Comparison of ENCODE assay signal across 38 cellular contexts in the genomic region with DNA sequence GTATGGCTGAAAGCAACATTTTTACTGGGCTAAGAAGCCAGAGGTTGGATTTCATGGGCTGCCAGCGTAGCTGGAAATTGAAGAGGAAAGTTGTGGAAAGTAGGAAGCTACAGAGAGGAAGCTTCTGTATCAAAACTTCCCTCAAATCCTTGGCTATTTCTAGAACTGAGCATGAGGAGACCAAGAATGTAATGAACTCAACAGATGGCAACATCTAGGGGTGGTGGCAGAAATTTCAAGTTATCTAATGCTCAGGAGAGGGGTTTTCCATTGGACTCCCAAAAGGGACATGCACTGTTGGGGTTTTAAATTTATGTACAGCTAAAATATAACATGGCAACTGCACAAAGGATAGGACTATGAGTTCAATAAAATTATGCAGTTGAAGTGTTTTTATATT.
"Had no signal": no experiment of that assay in that cellular context is flagged by ENCODE, and none has a peak within 500 bp of the region (broad histone marks: within the 10 kb centered on the region; RNA-seq: fewer than 3 reads in every experiment).

No MANE protein-coding gene starts in this region.

- H3K27ac Mint-ChIP-seq: activated CD4-positive, alpha-beta memory T cell treated with anti-CD3 and anti-CD28 coated beads, Interleukin-2, amount 10 ng/mL, durations not matched to agents 7 days and 5 days; activated CD4-positive, alpha-beta T cell treated with anti-CD3 and anti-CD28 coated beads, Interleukin-2, amount 10 ng/mL, durations not matched to agents 7 days and 5 days; activated CD8-positive, alpha-beta memory T cell treated with anti-CD3 and anti-CD28 coated beads, Interleukin-2, amount 10 ng/mL, durations not matched to agents 7 days and 5 days; activated CD8-positive, alpha-beta T cell treated with anti-CD3 and anti-CD28 coated beads, Interleukin-2, amount 10 ng/mL, durations not matched to agents 7 days and 5 days; activated naive CD4-positive, alpha-beta T cell treated with anti-CD3 and anti-CD28 coated beads, Interleukin-2, amount 10 ng/mL, durations not matched to agents 7 days and 5 days; activated naive CD4-positive, alpha-beta T cell treated with anti-CD3 and anti-CD28 coated beads, Interleukin-2, amount 50 U/mL, for 24 hours; activated naive CD8-positive, alpha-beta T cell; activated naive CD8-positive, alpha-beta T cell treated with anti-CD3 and anti-CD28 coated beads, Interleukin-2, amount 10 ng/mL, durations not matched to agents 7 days and 5 days; activated naive CD8-positive, alpha-beta T cell treated with anti-CD3 and anti-CD28 coated beads, Interleukin-2, amount 50 U/mL, for 24 hours; activated T-cell treated with anti-CD3 and anti-CD28 coated beads, Interleukin-2, amount 50 U/mL, for 24 hours; activated T-helper 2 cell treated with anti-CD3 and anti-CD28 coated beads, Interferon-gamma antibody, Interleukin-2, Interleukin-4, amounts not matched to agents 10 μg/mL and 5 μg/mL and 100 μg/mL, durations not matched to agents 14 hours and 24 hours and 36 hours; brain; T-helper 1 cell treated with Interleukin-12 subunit alpha and Interleukin-12 subunit beta and Interleukin-4 antibody, amounts not matched to agents 30 μg/mL and 1 μg/mL, for 36 hours; T-helper 2 cell treated with Interferon-gamma antibody and Interleukin-4, amounts not matched to agents 5 μg/mL and 100 μg/mL, for 36 hours; WTC11 had no signal

- H3K36me3 Mint-ChIP-seq: activated CD8-positive, alpha-beta memory T cell treated with anti-CD3 and anti-CD28 coated beads, Interleukin-2, amount 10 ng/mL, durations not matched to agents 7 days and 5 days; activated naive CD4-positive, alpha-beta T cell treated with anti-CD3 and anti-CD28 coated beads, Interleukin-2, amount 10 ng/mL, durations not matched to agents 7 days and 5 days; activated naive CD8-positive, alpha-beta T cell; activated naive CD8-positive, alpha-beta T cell treated with anti-CD3 and anti-CD28 coated beads, Interleukin-2, amount 10 ng/mL, durations not matched to agents 7 days and 5 days; brain; WTC11 had no signal

- H3K4me3 ChIP-seq: ascending aorta, cardiac muscle cell had no signal

- H3K4me3 Mint-ChIP-seq: activated CD4-positive, alpha-beta memory T cell treated with anti-CD3 and anti-CD28 coated beads, Interleukin-2, amount 10 ng/mL, durations not matched to agents 7 days and 5 days; activated CD4-positive, alpha-beta T cell treated with anti-CD3 and anti-CD28 coated beads, Interleukin-2, amount 10 ng/mL, durations not matched to agents 7 days and 5 days; activated CD8-positive, alpha-beta memory T cell treated with anti-CD3 and anti-CD28 coated beads, Interleukin-2, amount 10 ng/mL, durations not matched to agents 7 days and 5 days; activated CD8-positive, alpha-beta T cell treated with anti-CD3 and anti-CD28 coated beads, Interleukin-2, amount 10 ng/mL, durations not matched to agents 7 days and 5 days; activated naive CD4-positive, alpha-beta T cell treated with anti-CD3 and anti-CD28 coated beads, Interleukin-2, amount 10 ng/mL, durations not matched to agents 7 days and 5 days; activated naive CD4-positive, alpha-beta T cell treated with anti-CD3 and anti-CD28 coated beads, Interleukin-2, amount 50 U/mL, for 24 hours; activated naive CD8-positive, alpha-beta T cell; activated naive CD8-positive, alpha-beta T cell treated with anti-CD3 and anti-CD28 coated beads, Interleukin-2, amount 10 ng/mL, durations not matched to agents 7 days and 5 days; activated naive CD8-positive, alpha-beta T cell treated with anti-CD3 and anti-CD28 coated beads, Interleukin-2, amount 50 U/mL, for 24 hours; activated T-cell treated with anti-CD3 and anti-CD28 coated beads, Interleukin-2, amount 50 U/mL, for 24 hours; brain; central memory CD8-positive, alpha-beta T cell; T-helper 1 cell treated with Interleukin-12 subunit alpha and Interleukin-12 subunit beta and Interleukin-4 antibody, amounts not matched to agents 30 μg/mL and 1 μg/mL, for 36 hours; T-helper 2 cell treated with Interferon-gamma antibody and Interleukin-4, amounts not matched to agents 5 μg/mL and 100 μg/mL, for 36 hours; WTC11 had no signal

- H3K27me3 ChIP-seq: ascending aorta, cardiac muscle cell had no signal

- H3K9me3 Mint-ChIP-seq: activated CD4-positive, alpha-beta memory T cell treated with anti-CD3 and anti-CD28 coated beads, Interleukin-2, amount 10 ng/mL, durations not matched to agents 7 days and 5 days; activated CD4-positive, alpha-beta T cell treated with anti-CD3 and anti-CD28 coated beads, Interleukin-2, amount 10 ng/mL, durations not matched to agents 7 days and 5 days; activated naive CD4-positive, alpha-beta T cell treated with anti-CD3 and anti-CD28 coated beads, Interleukin-2, amount 10 ng/mL, durations not matched to agents 7 days and 5 days; activated naive CD4-positive, alpha-beta T cell treated with anti-CD3 and anti-CD28 coated beads, Interleukin-2, amount 50 U/mL, for 24 hours; activated naive CD8-positive, alpha-beta T cell treated with anti-CD3 and anti-CD28 coated beads, Interleukin-2, amount 10 ng/mL, durations not matched to agents 7 days and 5 days; activated naive CD8-positive, alpha-beta T cell treated with anti-CD3 and anti-CD28 coated beads, Interleukin-2, amount 50 U/mL, for 24 hours; activated T-cell treated with anti-CD3 and anti-CD28 coated beads, Interleukin-2, amount 50 U/mL, for 24 hours; activated T-helper 2 cell treated with anti-CD3 and anti-CD28 coated beads, Interferon-gamma antibody, Interleukin-2, Interleukin-4, amounts not matched to agents 10 μg/mL and 5 μg/mL and 100 μg/mL, durations not matched to agents 14 hours and 24 hours and 36 hours; central memory CD8-positive, alpha-beta T cell; T-helper 1 cell treated with Interleukin-12 subunit alpha and Interleukin-12 subunit beta and Interleukin-4 antibody, amounts not matched to agents 30 μg/mL and 1 μg/mL, for 36 hours; T-helper 2 cell treated with Interferon-gamma antibody and Interleukin-4, amounts not matched to agents 5 μg/mL and 100 μg/mL, for 36 hours had no signal

- H3K4me1 Mint-ChIP-seq: activated CD4-positive, alpha-beta memory T cell treated with anti-CD3 and anti-CD28 coated beads, Interleukin-2, amount 10 ng/mL, durations not matched to agents 7 days and 5 days; activated CD4-positive, alpha-beta T cell treated with anti-CD3 and anti-CD28 coated beads, Interleukin-2, amount 10 ng/mL, durations not matched to agents 7 days and 5 days; activated CD8-positive, alpha-beta memory T cell treated with anti-CD3 and anti-CD28 coated beads, Interleukin-2, amount 10 ng/mL, durations not matched to agents 7 days and 5 days; activated naive CD4-positive, alpha-beta T cell treated with anti-CD3 and anti-CD28 coated beads, Interleukin-2, amount 10 ng/mL, durations not matched to agents 7 days and 5 days; activated naive CD4-positive, alpha-beta T cell treated with anti-CD3 and anti-CD28 coated beads, Interleukin-2, amount 50 U/mL, for 24 hours; activated naive CD8-positive, alpha-beta T cell treated with anti-CD3 and anti-CD28 coated beads, Interleukin-2, amount 10 ng/mL, durations not matched to agents 7 days and 5 days; brain; central memory CD8-positive, alpha-beta T cell; WTC11 had no signal

- ATAC-seq: activated CD4-positive, CD25-positive, alpha-beta regulatory T cell treated with anti-CD3 and anti-CD28 coated beads, Interleukin-2, amount 50 U/mL, for 24 hours; activated CD8-positive, alpha-beta memory T cell treated with anti-CD3 and anti-CD28 coated beads, Interleukin-2, amount 10 ng/mL, durations not matched to agents 7 days and 5 days; activated CD8-positive, alpha-beta T cell treated with anti-CD3 and anti-CD28 coated beads, Interleukin-2, amount 10 ng/mL, durations not matched to agents 7 days and 5 days; activated naive CD8-positive, alpha-beta T cell treated with anti-CD3 and anti-CD28 coated beads, Interleukin-2, amount 50 U/mL, for 24 hours; WTC11 had no signal

- H3K36me3 ChIP-seq: ascending aorta, cardiac muscle cell, WERI-Rb-1 had no signal

- H3K4me1 ChIP-seq: ascending aorta had no signal

- DNase-seq: activated CD4-positive, alpha-beta memory T cell treated with anti-CD3 and anti-CD28 coated beads, Interleukin-2, amount 10 ng/mL, durations not matched to agents 7 days and 5 days; activated CD4-positive, alpha-beta T cell treated with anti-CD3 and anti-CD28 coated beads for 1 hour; activated CD4-positive, alpha-beta T cell treated with anti-CD3 and anti-CD28 coated beads for 4 hours; activated CD4-positive, alpha-beta T cell treated with anti-CD3 and anti-CD28 coated beads, Interleukin-2, amount 10 ng/mL, durations not matched to agents 7 days and 5 days; activated CD4-positive, alpha-beta T cell treated with anti-CD3 and anti-CD28 coated beads, Interleukin-2, amount 50 U/mL, for 48 hours; activated CD4-positive, CD25-positive, alpha-beta regulatory T cell; activated CD8-positive, alpha-beta memory T cell treated with anti-CD3 and anti-CD28 coated beads for 24 hours; activated CD8-positive, alpha-beta memory T cell treated with anti-CD3 and anti-CD28 coated beads, Interleukin-2, amount 10 ng/mL, durations not matched to agents 7 days and 5 days; activated CD8-positive, alpha-beta memory T cell treated with anti-CD3 and anti-CD28 coated beads, Interleukin-2, amount 50 U/mL, for 48 hours; activated CD8-positive, alpha-beta T cell treated with anti-CD3 and anti-CD28 coated beads, Interleukin-2, amount 10 ng/mL, durations not matched to agents 7 days and 5 days; activated effector memory CD4-positive, alpha-beta T cell treated with Interleukin-2 at 50 U/mL for 16 hours; activated gamma-delta T cell; activated naive CD4-positive, alpha-beta T cell treated with anti-CD3 and anti-CD28 coated beads, Interleukin-2, amount 10 ng/mL, durations not matched to agents 7 days and 5 days; activated naive CD4-positive, alpha-beta T cell treated with Interleukin-2 at 50 U/mL for 16 hours; activated naive CD8-positive, alpha-beta T cell treated with anti-CD3 and anti-CD28 coated beads, Interleukin-2, amount 10 ng/mL, durations not matched to agents 7 days and 5 days; activated naive CD8-positive, alpha-beta T cell treated with anti-CD3 and anti-CD28 coated beads, Interleukin-2, amount 50 U/mL, for 24 hours; activated T-cell treated with anti-CD3 and anti-CD28 coated beads, Interleukin-2, amount 50 U/mL, for 24 hours; activated T-cell treated with anti-CD3 and anti-CD28 coated beads, Interleukin-2, amount 50 U/mL, for 48 hours; amygdala; anterior cingulate cortex; caudate nucleus; cerebellar nuclear complex; SW 1271; T-helper 1 cell; T-helper 2 cell; T-helper 9 cell; WERI-Rb-1 had no signal

- H3K9me3 ChIP-seq: ascending aorta had no signal

- H3K27ac ChIP-seq: ascending aorta, cardiac muscle cell, WERI-Rb-1 had no signal
